1 cellular context compared by ENCODE assay signal in the genomic region with DNA sequence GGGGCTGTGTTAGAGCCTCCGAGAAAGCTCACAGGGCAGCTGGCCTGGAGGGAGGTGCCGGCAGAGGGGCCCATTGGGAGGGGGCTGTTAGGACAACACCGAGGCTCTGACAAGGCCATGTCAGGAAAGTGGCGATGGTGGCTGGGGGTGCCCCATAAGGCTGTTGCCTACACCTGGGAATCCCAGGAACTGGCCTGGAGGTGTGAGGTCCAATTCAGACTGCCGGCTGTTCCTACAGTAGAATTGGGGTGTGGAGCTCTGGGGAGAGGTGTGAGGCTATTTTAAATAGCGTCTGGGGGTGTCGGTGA.
TF ChIP-seq lines count a peak whose summit lies in the region.

No MANE protein-coding gene starts in this region.

TF ChIP-seq in GM23338, 12 proteins besides CTCF, POLR2A, EP300 and RAD21 (continued from another document):
- TF ChIP-seq, protein P1, sequence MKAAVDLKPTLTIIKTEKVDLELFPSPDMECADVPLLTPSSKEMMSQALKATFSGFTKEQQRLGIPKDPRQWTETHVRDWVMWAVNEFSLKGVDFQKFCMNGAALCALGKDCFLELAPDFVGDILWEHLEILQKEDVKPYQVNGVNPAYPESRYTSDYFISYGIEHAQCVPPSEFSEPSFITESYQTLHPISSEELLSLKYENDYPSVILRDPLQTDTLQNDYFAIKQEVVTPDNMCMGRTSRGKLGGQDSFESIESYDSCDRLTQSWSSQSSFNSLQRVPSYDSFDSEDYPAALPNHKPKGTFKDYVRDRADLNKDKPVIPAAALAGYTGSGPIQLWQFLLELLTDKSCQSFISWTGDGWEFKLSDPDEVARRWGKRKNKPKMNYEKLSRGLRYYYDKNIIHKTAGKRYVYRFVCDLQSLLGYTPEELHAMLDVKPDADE (IDR thresholded peaks at IDR 0.05): no peak
- no peak for TF ChIP-seq EZH2phosphoT487 (IDR thresholded peaks at IDR 0.05; ENCODE audit: unreplicated experiment)
- TF ChIP-seq NANOG (IDR thresholded peaks at IDR 0.05; ENCODE audit: borderline replicate concordance): no peak
- no peak for TF ChIP-seq ZNF114 (CRISPR knock-in tag; IDR thresholded peaks at IDR 0.05)
- no peak for TF ChIP-seq POLR2AphosphoS5 (IDR thresholded peaks at IDR 0.05; ENCODE audit: low read depth)
- no peak for TF ChIP-seq STAT1 (IDR thresholded peaks at IDR 0.05; ENCODE audit: unreplicated experiment)
- no peak for TF ChIP-seq ZNF331 (CRISPR knock-in tag; IDR thresholded peaks at IDR 0.05; ENCODE audit: low read depth)
- TF ChIP-seq, protein P2, sequence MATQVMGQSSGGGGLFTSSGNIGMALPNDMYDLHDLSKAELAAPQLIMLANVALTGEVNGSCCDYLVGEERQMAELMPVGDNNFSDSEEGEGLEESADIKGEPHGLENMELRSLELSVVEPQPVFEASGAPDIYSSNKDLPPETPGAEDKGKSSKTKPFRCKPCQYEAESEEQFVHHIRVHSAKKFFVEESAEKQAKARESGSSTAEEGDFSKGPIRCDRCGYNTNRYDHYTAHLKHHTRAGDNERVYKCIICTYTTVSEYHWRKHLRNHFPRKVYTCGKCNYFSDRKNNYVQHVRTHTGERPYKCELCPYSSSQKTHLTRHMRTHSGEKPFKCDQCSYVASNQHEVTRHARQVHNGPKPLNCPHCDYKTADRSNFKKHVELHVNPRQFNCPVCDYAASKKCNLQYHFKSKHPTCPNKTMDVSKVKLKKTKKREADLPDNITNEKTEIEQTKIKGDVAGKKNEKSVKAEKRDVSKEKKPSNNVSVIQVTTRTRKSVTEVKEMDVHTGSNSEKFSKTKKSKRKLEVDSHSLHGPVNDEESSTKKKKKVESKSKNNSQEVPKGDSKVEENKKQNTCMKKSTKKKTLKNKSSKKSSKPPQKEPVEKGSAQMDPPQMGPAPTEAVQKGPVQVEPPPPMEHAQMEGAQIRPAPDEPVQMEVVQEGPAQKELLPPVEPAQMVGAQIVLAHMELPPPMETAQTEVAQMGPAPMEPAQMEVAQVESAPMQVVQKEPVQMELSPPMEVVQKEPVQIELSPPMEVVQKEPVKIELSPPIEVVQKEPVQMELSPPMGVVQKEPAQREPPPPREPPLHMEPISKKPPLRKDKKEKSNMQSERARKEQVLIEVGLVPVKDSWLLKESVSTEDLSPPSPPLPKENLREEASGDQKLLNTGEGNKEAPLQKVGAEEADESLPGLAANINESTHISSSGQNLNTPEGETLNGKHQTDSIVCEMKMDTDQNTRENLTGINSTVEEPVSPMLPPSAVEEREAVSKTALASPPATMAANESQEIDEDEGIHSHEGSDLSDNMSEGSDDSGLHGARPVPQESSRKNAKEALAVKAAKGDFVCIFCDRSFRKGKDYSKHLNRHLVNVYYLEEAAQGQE (IDR thresholded peaks at IDR 0.05; ENCODE audit: unreplicated experiment): no peak
TF ChIP-seq in GM23338: peak in this region for 0.
